36 cellular contexts compared by ENCODE assay signal in genomic region chr13:108349269-108349668, GRCh38.
"Had no signal": no experiment of that assay in that cellular context is flagged by ENCODE, and none has a peak within 500 bp of the region (broad histone marks: within the 10 kb centered on the region; RNA-seq: fewer than 3 reads in every experiment).

No MANE protein-coding gene starts in this region.

- H3K4me3 ChIP-seq: MG63 had no signal

- H3K27me3 ChIP-seq: MG63 had no signal

- DNase-seq: Karpas-422, Kasumi-1, MG63, MM.1S, MV-4-11, NCI-H1048, NCI-H1092, NCI-H1092 treated with DMSO at 0.1 percent for 48 hours, NCI-H1105, NCI-H1105 treated with DMSO at 0.1 percent for 48 hours, NCI-H1417, NCI-H1417 treated with DMSO at 0.1 percent for 48 hours, NCI-H1436, NCI-H1436 treated with DMSO at 0.1 percent for 48 hours, NCI-H146, NCI-H1694, NCI-H1694 treated with DMSO at 0.1 percent for 48 hours, NCI-H187, NCI-H187 treated with DMSO at 0.1 percent for 48 hours, NCI-H1930, NCI-H2029, NCI-H2029 treated with DMSO at 0.1 percent for 48 hours, NCI-H2081, NCI-H2081 treated with DMSO at 0.1 percent for 48 hours, NCI-H2107, NCI-H2171, NCI-H2171 treated with DMSO at 0.1 percent for 48 hours, NCI-H2227 treated with DMSO at 0.1 percent for 48 hours, NCI-H226, NCI-H345, NCI-H446, NCI-H446 treated with DMSO at 0.1 percent for 48 hours, NCI-H510A, NCI-H510A treated with DMSO at 0.1 percent for 48 hours, NCI-H524, NCI-H524 treated with DMSO at 0.1 percent for 48 hours had no signal

- H3K36me3 ChIP-seq: MG63 had no signal

- H3K9me3 ChIP-seq: MG63 had no signal
